Comparison of ENCODE assay signal across 22 cellular contexts in genomic region chr1:21447311-21447710, GRCh38.
"Had no signal": no experiment of that assay in that cellular context is flagged by ENCODE, and none has a peak within 500 bp of the region (broad histone marks: within the 10 kb centered on the region; RNA-seq: fewer than 3 reads in every experiment).

No MANE protein-coding gene starts in this region.

- H3K27ac ChIP-seq: heart right ventricle, right lobe of liver, testis had no signal

- H3K4me3 Mint-ChIP-seq: activated CD8-positive, alpha-beta T cell treated with anti-CD3 and anti-CD28 coated beads, Interleukin-2, amount 10 ng/mL, durations not matched to agents 7 days and 5 days; activated naive CD8-positive, alpha-beta T cell treated with anti-CD3 and anti-CD28 coated beads for 36 hours; activated T-helper 17 cell treated with anti-CD3 and anti-CD28 coated beads, Interleukin-2, amount 50 U/mL, for 72 hours; memory B cell; stimulated activated naive B cell treated with anti-CD40 and anti-IgM and Interleukin-4, amounts not matched to agents 10 μg/mL and 1 μg/mL and 100 μg/mL, for 72 hours; T-cell; type B pancreatic cell had no signal

- H3K36me3 Mint-ChIP-seq: type B pancreatic cell had no signal

- H3K4me1 ChIP-seq: heart right ventricle, right lobe of liver, testis had no signal

- ATAC-seq: activated CD8-positive, alpha-beta T cell treated with anti-CD3 and anti-CD28 coated beads, Interleukin-2, amount 10 ng/mL, durations not matched to agents 7 days and 5 days; activated T-helper 17 cell treated with anti-CD3 and anti-CD28 coated beads, Interleukin-2, amount 50 U/mL, for 72 hours; heart right ventricle; left colon; mucosa of descending colon; right lobe of liver; SK-N-SH treated with all-trans-retinoic acid at 6 μM for 48 hours; stimulated activated naive B cell treated with anti-CD40 and anti-IgM and Interleukin-4, amounts not matched to agents 10 μg/mL and 1 μg/mL and 100 μg/mL, for 72 hours; T-cell had no signal

- DNase-seq: activated CD4-positive, alpha-beta T cell treated with anti-CD3 and anti-CD28 coated beads for 1 hour; activated CD4-positive, alpha-beta T cell treated with anti-CD3 and anti-CD28 coated beads, Interleukin-2, amount 50 U/mL, for 1 hour; activated CD8-positive, alpha-beta T cell treated with anti-CD3 and anti-CD28 coated beads, Interleukin-2, amount 10 ng/mL, durations not matched to agents 7 days and 5 days; activated naive CD8-positive, alpha-beta T cell treated with anti-CD3 and anti-CD28 coated beads for 36 hours; cerebellar nuclear complex; cortex of kidney; heart right ventricle; left colon; mucosa of descending colon; nucleus accumbens; right lobe of liver; stimulated activated CD4-positive, alpha-beta T cell treated with anti-CD3 and anti-CD28 coated beads, Interleukin-2, amount 100 ng/mL, for 48 hours; stimulated activated CD8-positive, alpha-beta memory T cell treated with anti-CD3 and anti-CD28 coated beads, Interleukin-4, amount 100 ng/mL, for 48 hours; stimulated activated naive B cell treated with anti-CD40 and anti-IgM and Interleukin-4, amounts not matched to agents 10 μg/mL and 1 μg/mL and 100 μg/mL, for 72 hours; T-cell; T-helper 9 cell; testis had no signal

- H3K27me3 Mint-ChIP-seq: activated naive CD8-positive, alpha-beta T cell treated with anti-CD3 and anti-CD28 coated beads for 36 hours; activated T-helper 17 cell treated with anti-CD3 and anti-CD28 coated beads, Interleukin-2, amount 50 U/mL, for 72 hours; memory B cell; stimulated activated naive B cell treated with anti-CD40 and anti-IgM and Interleukin-4, amounts not matched to agents 10 μg/mL and 1 μg/mL and 100 μg/mL, for 72 hours; T-cell; type B pancreatic cell had no signal

- H3K4me3 ChIP-seq: heart right ventricle, mucosa of descending colon, right lobe of liver, smooth muscle cell, testis had no signal

- H3K27ac Mint-ChIP-seq: activated CD8-positive, alpha-beta T cell treated with anti-CD3 and anti-CD28 coated beads, Interleukin-2, amount 10 ng/mL, durations not matched to agents 7 days and 5 days; activated naive CD8-positive, alpha-beta T cell treated with anti-CD3 and anti-CD28 coated beads for 36 hours; stimulated activated naive B cell treated with anti-CD40 and anti-IgM and Interleukin-4, amounts not matched to agents 10 μg/mL and 1 μg/mL and 100 μg/mL, for 72 hours; T-cell; type B pancreatic cell had no signal

- H3K9me3 Mint-ChIP-seq: activated naive CD8-positive, alpha-beta T cell treated with anti-CD3 and anti-CD28 coated beads for 36 hours; activated T-helper 17 cell treated with anti-CD3 and anti-CD28 coated beads, Interleukin-2, amount 50 U/mL, for 72 hours; memory B cell; stimulated activated naive B cell treated with anti-CD40 and anti-IgM and Interleukin-4, amounts not matched to agents 10 μg/mL and 1 μg/mL and 100 μg/mL, for 72 hours; T-cell; type B pancreatic cell had no signal
